ENCODE assay signal across 8 cellular contexts in genomic region chr7:22001345-22002004, GRCh38. TPM values are rescaled to one million over a fixed set of nuclear protein-coding genes. Genes with fewer than 3 reads are reported as not detected.
DNase-seq lines count a peak whose midpoint lies in the region; ATAC-seq and TF ChIP-seq lines count a peak whose summit lies in the region.

No MANE protein-coding gene starts in this region.

- H3K9me2 ChIP-seq in Karpas-422 (replicated peaks; ENCODE audit: insufficient read depth, low read length) = no peaks in the 10 kb centered on the region

- ATAC-seq in GM18909 (IDR thresholded peaks at IDR 0.05; ENCODE audit: poor library complexity, unreplicated experiment) (peak; percentile 55), lower lobe of right lung (peak; percentile 77 to 79), upper lobe of right lung (peak; percentile 84), HG03108 (IDR thresholded peaks at IDR 0.05; ENCODE audit: unreplicated experiment) (no peak)

- H3K9ac ChIP-seq in Karpas-422 (ENCODE audit: low read length) = peak overlapping the region; percentile 36

- TF ChIP-seq CTCF in lower lobe of right lung (IDR thresholded peaks at IDR 0.05) (peak; percentile 83), upper lobe of right lung (IDR thresholded peaks at IDR 0.05) (peak; percentile 87)

- H3K9me3 ChIP-seq in Karpas-422 (ENCODE audit: low read length) (no peaks in the 10 kb centered on the region), lower lobe of right lung (no peaks in the 10 kb centered on the region), upper lobe of right lung (no peaks in the 10 kb centered on the region)

- no peaks in the 10 kb centered on the region for H3K79me2 ChIP-seq in Karpas-422 (ENCODE audit: low read length)

- H3K4me3 ChIP-seq in Karpas-422 (ENCODE audit: low read length) (peak overlapping the region; percentile 35), lower lobe of right lung (no peak overlapping the region), upper lobe of right lung (no peak overlapping the region)

- no peaks in the 10 kb centered on the region for H4K20me1 ChIP-seq in Karpas-422 (ENCODE audit: insufficient read depth, low read depth, low read length)

- no peaks in the 10 kb centered on the region for H3K36me3 ChIP-seq in Karpas-422 (ENCODE audit: insufficient read depth, low read length)
- H3K36me3 ChIP-seq in lower lobe of right lung = no peaks in the 10 kb centered on the region
- H3K36me3 ChIP-seq in upper lobe of right lung = no peaks in the 10 kb centered on the region

- DNase-seq in COR-L47 (lab: John Stamatoyannopoulos, UW) (peak; percentile 30), Karpas-422 (peak; percentile 88), RKO (ENCODE audit: low spot score) (peak; percentile 85), dedifferentiated amniotic fluid mesenchymal stem cell (ENCODE audit: extremely low spot score) (peak; percentile 79), lower lobe of right lung (no peak), upper lobe of right lung (no peak)

- H3K27me3 ChIP-seq in Karpas-422 (ENCODE audit: low read length) = no peaks in the 10 kb centered on the region
- H3K27me3 ChIP-seq in lower lobe of right lung (ENCODE audit: low read depth) = no peaks in the 10 kb centered on the region
- H3K27me3 ChIP-seq in upper lobe of right lung = no peaks in the 10 kb centered on the region

- intact Hi-C loops in lower lobe of right lung (cut with DNase I) (no loop called here), upper lobe of right lung (cut with DNase I) (no loop called here)

- H3K4me1 ChIP-seq in Karpas-422 (ENCODE audit: low read length) = peaks cover 18% of the 10 kb centered on the region
- H3K4me1 ChIP-seq in lower lobe of right lung = no peaks in the 10 kb centered on the region
- H3K4me1 ChIP-seq in upper lobe of right lung = no peaks in the 10 kb centered on the region

- H2AFZ ChIP-seq in Karpas-422 (ENCODE audit: low read length) = peak overlapping the region; percentile 86

- H3K27ac ChIP-seq in Karpas-422 (ENCODE audit: low read length) (no peak overlapping the region), lower lobe of right lung (no peak overlapping the region), upper lobe of right lung (no peak overlapping the region)

- peak overlapping the region; percentile 69 for H3K4me2 ChIP-seq in Karpas-422 (ENCODE audit: low read depth, low read length, poor library complexity, severe bottlenecking)

RNA-seq across cellular contexts. Expression of gene CDCA7L, which starts 55.8 kb away (rescaled TPM):
- 278 and 314 TPM in 2 replicates for total RNA-seq in Karpas-422 (2014; rRNA removed; shearing (Covaris generic); ENCODE audit: low replicate concordance)
- 33.9 TPM for total RNA-seq in lower lobe of right lung
- 41.2 TPM for total RNA-seq in upper lobe of right lung

Comparison
In these comparisons a context has a peak if more than half of its experiments do, and no peak if none do; other contexts are left out.
1. DNase-seq: peak in COR-L47 (single experiment), Karpas-422 (single experiment), RKO (single experiment) and dedifferentiated amniotic fluid mesenchymal stem cell (single experiment); none in lower lobe of right lung (single experiment) and upper lobe of right lung (single experiment).